ENCODE assay signal across 29 cellular contexts in genomic region chrX:111145878-111146277, GRCh38. TPM values are rescaled to one million over a fixed set of nuclear protein-coding genes. Genes with fewer than 3 reads are reported as not detected.
"Had no signal": no experiment of that assay in that cellular context is flagged by ENCODE, and none has a peak within 500 bp of the region (broad histone marks: within the 10 kb centered on the region; RNA-seq: fewer than 3 reads in every experiment).

No MANE protein-coding gene starts in this region.

- H3K36me3 ChIP-seq: esophagus squamous epithelium, gastrocnemius medialis, heart right ventricle, left lung, lower lobe of right lung had no signal

- H3K27ac Mint-ChIP-seq: dendritic cell treated with granulocyte-macrophage colony-stimulating factor and Interleukin-4, amounts not matched to agents 40 ng/mL and 50 ng/mL, for 4 days; effector memory CD8-positive, alpha-beta T cell; endodermal cell; mesothelial cell of epicardium; naive B cell; naive thymus-derived CD8-positive, alpha-beta T cell had no signal

- H3K4me1 ChIP-seq: esophagus squamous epithelium, gastrocnemius medialis, heart right ventricle, left lung, lower lobe of right lung had no signal

- H3K9me3 Mint-ChIP-seq: dendritic cell treated with granulocyte-macrophage colony-stimulating factor and Interleukin-4, amounts not matched to agents 40 ng/mL and 50 ng/mL, for 4 days; effector memory CD8-positive, alpha-beta T cell; endodermal cell; naive thymus-derived CD8-positive, alpha-beta T cell had no signal

- DNase-seq: cortex of kidney; effector CD8-positive, alpha-beta T cell; effector memory CD8-positive, alpha-beta T cell; endodermal cell; erythroblast; esophagus squamous epithelium; foreskin fibroblast; foreskin melanocyte; gastrocnemius medialis; glutamatergic neuron; head of caudate nucleus; heart right ventricle; hippocampal formation; left cardiac atrium; left lung; left ventricle myocardium superior; lower lobe of right lung; mesenchymal stem cell; mucosa of descending colon; naive B cell; naive thymus-derived CD8-positive, alpha-beta T cell had no signal

- H3K27me3 ChIP-seq: esophagus squamous epithelium, left lung had no signal

- H3K4me1 Mint-ChIP-seq: endodermal cell; mesothelial cell of epicardium; naive B cell; naive thymus-derived CD8-positive, alpha-beta T cell had no signal

- H3K4me3 Mint-ChIP-seq: dendritic cell treated with granulocyte-macrophage colony-stimulating factor and Interleukin-4, amounts not matched to agents 40 ng/mL and 50 ng/mL, for 4 days; effector memory CD8-positive, alpha-beta T cell; endodermal cell; mesothelial cell of epicardium; naive B cell; naive thymus-derived CD8-positive, alpha-beta T cell had no signal

- H3K4me3 ChIP-seq: esophagus squamous epithelium, gastrocnemius medialis, heart right ventricle, left lung, lower lobe of right lung, mucosa of descending colon had no signal

- H3K36me3 Mint-ChIP-seq: mesothelial cell of epicardium; naive B cell; naive thymus-derived CD8-positive, alpha-beta T cell had no signal

- H3K9me3 ChIP-seq: esophagus squamous epithelium, gastrocnemius medialis, heart right ventricle, left lung, lower lobe of right lung, mucosa of descending colon had no signal

- H3K27ac ChIP-seq: epithelial cell of prostate, esophagus squamous epithelium, gastrocnemius medialis, heart right ventricle, left lung, lower lobe of right lung had no signal

- ATAC-seq: effector memory CD8-positive, alpha-beta T cell; esophagus mucosa; gastrocnemius medialis; heart right ventricle; left cardiac atrium; left lung; left ventricle myocardium superior; lower lobe of right lung; mucosa of descending colon; naive thymus-derived CD8-positive, alpha-beta T cell had no signal

- FAIRE-seq: endometrium, islet of Langerhans, keratinocyte had no signal

RNA-seq across cellular contexts. Expression of gene PAK3, which starts 49.9 kb away (rescaled TPM):
- total RNA-seq: myocyte; naive thymus-derived CD8-positive, alpha-beta T cell had no signal
- polyA plus RNA-seq: naive thymus-derived CD8-positive, alpha-beta T cell had no signal
